10 cellular contexts compared by ENCODE assay signal in the genomic region with DNA sequence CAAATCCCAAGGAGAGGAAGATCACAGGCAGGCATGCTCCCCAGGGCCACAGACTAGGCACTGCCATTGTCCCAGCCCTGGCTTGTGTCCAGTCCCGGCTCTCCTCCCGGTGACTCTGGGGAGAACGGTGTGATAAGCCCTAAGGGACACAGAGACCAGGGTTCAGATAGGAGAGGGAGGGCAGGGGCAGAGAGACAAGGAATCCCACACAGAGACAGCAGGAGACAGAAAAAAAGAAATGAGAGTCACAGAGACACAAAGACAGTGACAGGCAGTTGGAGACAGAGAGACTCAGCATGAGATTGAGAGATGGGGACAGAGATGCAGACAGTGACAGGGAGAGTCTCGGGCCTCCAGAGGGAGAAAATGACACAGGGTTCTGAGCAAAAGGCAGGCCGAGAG. TPM values are rescaled to one million over a fixed set of nuclear protein-coding genes. Genes with fewer than 3 reads are reported as not detected.
A peak's percentile ranks its signal among the peaks of the same experiment; 100 is the strongest.
DNase-seq lines count a peak whose midpoint lies in the region; ATAC-seq and TF ChIP-seq lines count a peak whose summit lies in the region.
"Had no signal": no experiment of that assay in that cellular context is flagged by ENCODE, and none has a peak within 500 bp of the region (broad histone marks: within the 10 kb centered on the region; RNA-seq: fewer than 3 reads in every experiment).

No MANE protein-coding gene starts in this region.

- WGBS in suprapubic skin: 26% methylated on average over 5 of the region's 5 CpGs

- no peak overlapping the region for H3K27ac Mint-ChIP-seq in activated naive CD4-positive, alpha-beta T cell treated with anti-CD3 and anti-CD28 coated beads, Interleukin-2, amount 50 U/mL, for 24 hours
- no peak overlapping the region for H3K27ac Mint-ChIP-seq in activated naive CD4-positive, alpha-beta T cell treated with anti-CD3 and anti-CD28 coated beads for 36 hours
- H3K27ac Mint-ChIP-seq: activated B cell treated with CpG ODN at 0.5 μM for 24 hours; CD4-positive, alpha-beta T cell had no signal

- CTCF ChIA-PET in activated naive CD4-positive, alpha-beta T cell treated with anti-CD3 and anti-CD28 coated beads for 36 hours (lab: Charles Lee): interaction anchor here (1.0 to 10.2 kb wide), 10 partner anchors 10 to 170 kb away, joined by 4 to 177 read pairs (median 15); no protein-coding TSS in a partner anchor

- H3K27me3 ChIP-seq in ascending aorta (peaks cover 13% of the 10 kb centered on the region), suprapubic skin (peaks cover 69% of the 10 kb centered on the region), foreskin keratinocyte (peaks cover 83% of the 10 kb centered on the region)

- H3K9me3 Mint-ChIP-seq in activated naive CD4-positive, alpha-beta T cell treated with anti-CD3 and anti-CD28 coated beads, Interleukin-2, amount 50 U/mL, for 24 hours: no peaks in the 10 kb centered on the region
- H3K9me3 Mint-ChIP-seq in activated naive CD4-positive, alpha-beta T cell treated with anti-CD3 and anti-CD28 coated beads for 36 hours: no peaks in the 10 kb centered on the region
- H3K9me3 Mint-ChIP-seq: activated B cell treated with CpG ODN at 0.5 μM for 24 hours; CD4-positive, alpha-beta T cell had no signal

- TF ChIP-seq EP300 in suprapubic skin (IDR thresholded peaks at IDR 0.05): no peak

- ATAC-seq in left lobe of liver: peak; percentile 22
- ATAC-seq in foreskin keratinocyte: no peak

- H3K27me3 Mint-ChIP-seq in activated naive CD4-positive, alpha-beta T cell treated with anti-CD3 and anti-CD28 coated beads, Interleukin-2, amount 50 U/mL, for 24 hours: peaks cover 28% of the 10 kb centered on the region
- peaks cover 43% of the 10 kb centered on the region for H3K27me3 Mint-ChIP-seq in activated naive CD4-positive, alpha-beta T cell treated with anti-CD3 and anti-CD28 coated beads for 36 hours (ENCODE audit: low read depth)

- H3K9me3 ChIP-seq in ascending aorta (no peaks in the 10 kb centered on the region), suprapubic skin (no peaks in the 10 kb centered on the region)

- intact Hi-C loops in activated naive CD4-positive, alpha-beta T cell treated with anti-CD3 and anti-CD28 coated beads for 36 hours (cut with micrococcal nuclease): no loop called here
- intact Hi-C loops in ascending aorta (cut with DNase I): no loop called here

- H3K4me3 Mint-ChIP-seq in activated naive CD4-positive, alpha-beta T cell treated with anti-CD3 and anti-CD28 coated beads, Interleukin-2, amount 50 U/mL, for 24 hours: peak overlapping the region; percentile 56
- H3K4me3 Mint-ChIP-seq in activated naive CD4-positive, alpha-beta T cell treated with anti-CD3 and anti-CD28 coated beads for 36 hours: no peak overlapping the region
- H3K4me3 Mint-ChIP-seq: activated B cell treated with CpG ODN at 0.5 μM for 24 hours had no signal

- TF ChIP-seq CTCF in ascending aorta (IDR thresholded peaks at IDR 0.05) (no peak), suprapubic skin (IDR thresholded peaks at IDR 0.05) (no peak), foreskin keratinocyte (conservative IDR thresholded peaks at IDR 0.05) (no peak)

- peaks cover 18% of the 10 kb centered on the region for H3K4me1 Mint-ChIP-seq in activated naive CD4-positive, alpha-beta T cell treated with anti-CD3 and anti-CD28 coated beads, Interleukin-2, amount 50 U/mL, for 24 hours
- peaks cover 20% of the 10 kb centered on the region for H3K4me1 Mint-ChIP-seq in activated naive CD4-positive, alpha-beta T cell treated with anti-CD3 and anti-CD28 coated beads for 36 hours (ENCODE audit: low read depth)

- H3K36me3 ChIP-seq in ascending aorta (no peaks in the 10 kb centered on the region), suprapubic skin (no peaks in the 10 kb centered on the region)

- H3K4me1 ChIP-seq in ascending aorta (peaks cover 3 to 21% of the 10 kb centered on the region in 2 donors), suprapubic skin (peaks cover 27% of the 10 kb centered on the region), foreskin keratinocyte (no peaks in the 10 kb centered on the region)

- no peak for DNase-seq in activated naive CD4-positive, alpha-beta T cell treated with anti-CD3 and anti-CD28 coated beads for 36 hours
- DNase-seq in ascending aorta (ENCODE audit: low spot score in 2 of 2): no peak
- DNase-seq in left lobe of liver (ENCODE audit: low spot score): no peak
- DNase-seq in suprapubic skin (ENCODE audit: low spot score in 2 of 2): no peak
- no peak for DNase-seq in NCI-H146 (lab: John Stamatoyannopoulos, UW)
- no peak for DNase-seq in foreskin keratinocyte
- no peak for DNase-seq in NCI-H510A treated with DMSO at 0.1 percent for 48 hours (lab: John Stamatoyannopoulos, UW)
- DNase-seq: activated B cell treated with CpG ODN at 0.5 μM for 24 hours; CD4-positive, alpha-beta T cell had no signal

- H3K4me3 ChIP-seq in ascending aorta (peak overlapping the region; percentile 20 to 49), suprapubic skin (peak overlapping the region; percentile 31)

- H3K27ac ChIP-seq in ascending aorta (no peak overlapping the region), suprapubic skin (no peak overlapping the region), foreskin keratinocyte (no peak overlapping the region)

- no peak for TF ChIP-seq POLR2A in suprapubic skin (IDR thresholded peaks at IDR 0.05)

- no peaks in the 10 kb centered on the region for H3K36me3 Mint-ChIP-seq in activated naive CD4-positive, alpha-beta T cell treated with anti-CD3 and anti-CD28 coated beads, Interleukin-2, amount 50 U/mL, for 24 hours
- H3K36me3 Mint-ChIP-seq in activated naive CD4-positive, alpha-beta T cell treated with anti-CD3 and anti-CD28 coated beads for 36 hours (ENCODE audit: low read depth): no peaks in the 10 kb centered on the region

RNA-seq across cellular contexts. Expression of a gene that starts 0.4 kb away (rescaled TPM):
- total RNA-seq in activated naive CD4-positive, alpha-beta T cell treated with anti-CD3 and anti-CD28 coated beads for 36 hours: not detected
- total RNA-seq in ascending aorta (2.9 TPM), left lobe of liver (not detected), suprapubic skin (not detected), foreskin keratinocyte (not detected in 2 replicates)
- polyA plus RNA-seq in foreskin keratinocyte: not detected in 2 replicates
- total RNA-seq: activated B cell treated with CpG ODN at 0.5 μM for 24 hours; CD4-positive, alpha-beta T cell had no signal

RNA-seq across cellular contexts. Expression of a gene that starts 2.1 kb away (rescaled TPM):
- total RNA-seq in activated naive CD4-positive, alpha-beta T cell treated with anti-CD3 and anti-CD28 coated beads for 36 hours: under 1 TPM in 1 of 2 experiments, not detected in 1; 0.67 TPM
- not detected for total RNA-seq in ascending aorta
- total RNA-seq in left lobe of liver: not detected
- total RNA-seq in suprapubic skin: under 1 TPM in 1 of 4 donors, not detected in 3; 0.32 TPM
- not detected in 2 replicates for total RNA-seq in foreskin keratinocyte
- 0.03 TPM in 1 of 2 replicates, not detected in the other for polyA plus RNA-seq in foreskin keratinocyte

RNA-seq across cellular contexts. Expression of a gene that starts 35.0 kb away (rescaled TPM):
- not detected for total RNA-seq in activated naive CD4-positive, alpha-beta T cell treated with anti-CD3 and anti-CD28 coated beads for 36 hours
- total RNA-seq in ascending aorta (39.8 TPM), left lobe of liver (4.5 TPM), suprapubic skin (1 to 10 TPM; 2.4 to 5.7 (median 3.8) TPM), foreskin keratinocyte (6.6 and 7.3 TPM in 2 replicates)
- 3.3 and 4.0 TPM in 2 replicates for polyA plus RNA-seq in foreskin keratinocyte
- total RNA-seq: activated B cell treated with CpG ODN at 0.5 μM for 24 hours had no signal

RNA-seq across cellular contexts. Expression of a gene that starts 41.9 kb away (rescaled TPM):
- total RNA-seq in activated naive CD4-positive, alpha-beta T cell treated with anti-CD3 and anti-CD28 coated beads for 36 hours: 100 to 1,000 TPM; 134 to 138 TPM
- total RNA-seq in ascending aorta: not detected
- 0.78 TPM for total RNA-seq in left lobe of liver
- total RNA-seq in suprapubic skin: under 1 TPM in 2 of 4 donors, not detected in 2; 0.29 to 0.48 TPM
- total RNA-seq in foreskin keratinocyte: 8.4 and 12.1 TPM in 2 replicates
- polyA plus RNA-seq in foreskin keratinocyte: 13.7 and 17.3 TPM in 2 replicates
